Comparison of ENCODE assay signal across 8 cellular contexts in genomic region chr7:73324081-73324845, GRCh38. TPM values are rescaled to one million over a fixed set of nuclear protein-coding genes. Genes with fewer than 3 reads are reported as not detected.
DNase-seq lines count a peak whose midpoint lies in the region; ATAC-seq, FAIRE-seq and TF ChIP-seq lines count a peak whose summit lies in the region.
"Not testable (repeated sequence)": the region's sequence is repeated elsewhere in the genome, so short reads cannot be mapped to it uniquely, and the experiment has no call there.

No MANE protein-coding gene starts in this region.

- peak overlapping the region; percentile 68 for H3K4me3 Mint-ChIP-seq in T-helper 2 cell treated with Interferon-gamma antibody and Interleukin-4, amounts not matched to agents 5 μg/mL and 100 μg/mL, for 36 hours
- peak overlapping the region; percentile 61 for H3K4me3 Mint-ChIP-seq in activated naive CD8-positive, alpha-beta T cell treated with anti-CD3 and anti-CD28 coated beads for 36 hours
- peak overlapping the region; percentile 52 for H3K4me3 Mint-ChIP-seq in nephron progenitor cell

- H3K27ac Mint-ChIP-seq in T-helper 2 cell treated with Interferon-gamma antibody and Interleukin-4, amounts not matched to agents 5 μg/mL and 100 μg/mL, for 36 hours; nephron progenitor cell: not testable (repeated sequence)
- H3K27ac Mint-ChIP-seq in activated naive CD8-positive, alpha-beta T cell treated with anti-CD3 and anti-CD28 coated beads for 36 hours = peak overlapping the region; percentile 51

- ATAC-seq in HG02623 (IDR thresholded peaks at IDR 0.05; ENCODE audit: unreplicated experiment) = peak; percentile 47

- DNase-seq in D721Med (ENCODE audit: insufficient read length, low spot score) (peak; percentile 81), NCI-H2107 (lab: John Stamatoyannopoulos, UW) (peak; percentile 82), globus pallidus (ENCODE audit: low spot score) (peak; percentile 30), nephron progenitor cell (peak; percentile 59)
- peak; percentile 30 for DNase-seq in T-helper 2 cell treated with Interferon-gamma antibody and Interleukin-4, amounts not matched to agents 5 μg/mL and 100 μg/mL, for 36 hours (ENCODE audit: low spot score)
- DNase-seq in activated naive CD8-positive, alpha-beta T cell treated with anti-CD3 and anti-CD28 coated beads for 36 hours = peak; percentile 57
- DNase-seq in stimulated activated naive CD4-positive, alpha-beta T cell treated with Interleukin-2 at 50 U/mL for 16 hours (lab: John Stamatoyannopoulos, UW) = peak; percentile 42

- not testable (repeated sequence) for FAIRE-seq in D721Med (lab: Jason Lieb, UNC)

- H3K4me1 Mint-ChIP-seq in T-helper 2 cell treated with Interferon-gamma antibody and Interleukin-4, amounts not matched to agents 5 μg/mL and 100 μg/mL, for 36 hours (ENCODE audit: low read depth); activated naive CD8-positive, alpha-beta T cell treated with anti-CD3 and anti-CD28 coated beads for 36 hours; nephron progenitor cell: not testable (repeated sequence)

- H3K27me3 Mint-ChIP-seq in T-helper 2 cell treated with Interferon-gamma antibody and Interleukin-4, amounts not matched to agents 5 μg/mL and 100 μg/mL, for 36 hours (ENCODE audit: low read depth); activated naive CD8-positive, alpha-beta T cell treated with anti-CD3 and anti-CD28 coated beads for 36 hours: not testable (repeated sequence)
- peaks cover 12% of the 10 kb centered on the region for H3K27me3 Mint-ChIP-seq in nephron progenitor cell (ENCODE audit: low read depth, poor library complexity)

- H3K36me3 Mint-ChIP-seq in T-helper 2 cell treated with Interferon-gamma antibody and Interleukin-4, amounts not matched to agents 5 μg/mL and 100 μg/mL, for 36 hours (ENCODE audit: low read depth); activated naive CD8-positive, alpha-beta T cell treated with anti-CD3 and anti-CD28 coated beads for 36 hours; nephron progenitor cell (ENCODE audit: low read depth): not testable (repeated sequence)

- not testable (repeated sequence) for H3K9me3 Mint-ChIP-seq in T-helper 2 cell treated with Interferon-gamma antibody and Interleukin-4, amounts not matched to agents 5 μg/mL and 100 μg/mL, for 36 hours; activated naive CD8-positive, alpha-beta T cell treated with anti-CD3 and anti-CD28 coated beads for 36 hours; nephron progenitor cell

- peak; percentile 46 for TF ChIP-seq CTCF in D721Med (IDR thresholded peaks at IDR 0.05; ENCODE audit: insufficient read depth, missing control alignments)
- TF ChIP-seq CTCF in nephron progenitor cell (IDR thresholded peaks at IDR 0.05) = peak; percentile 38

RNA-seq across cellular contexts. Expression of gene TRIM50, which starts 3.6 kb away (rescaled TPM):
- total RNA-seq in activated naive CD8-positive, alpha-beta T cell treated with anti-CD3 and anti-CD28 coated beads for 36 hours = not detected

RNA-seq across cellular contexts. Expression of gene FKBP6, which starts 3.7 kb away (rescaled TPM):
- not detected for total RNA-seq in activated naive CD8-positive, alpha-beta T cell treated with anti-CD3 and anti-CD28 coated beads for 36 hours

RNA-seq across cellular contexts. Expression of gene NSUN5, which starts 15.6 kb away (rescaled TPM):
- 10 to 100 TPM; 67.0 to 67.5 TPM for total RNA-seq in activated naive CD8-positive, alpha-beta T cell treated with anti-CD3 and anti-CD28 coated beads for 36 hours

Comparison
In these comparisons a context has a peak if more than half of its experiments do, and no peak if none do; other contexts are left out.
1. Peak in every context shown above with its lines: DNase-seq and ATAC-seq.
2. DNase-seq: peak in every context shown above with its lines; median percentile 82 in NCI-H2107; 81 in D721Med; 59 in nephron progenitor cell; 57 in activated naive CD8-positive, alpha-beta T cell treated with anti-CD3 and anti-CD28 coated beads for 36 hours; 42 in stimulated activated naive CD4-positive, alpha-beta T cell treated with Interleukin-2 at 50 U/mL for 16 hours; 30 in T-helper 2 cell treated with Interferon-gamma antibody and Interleukin-4, amounts not matched to agents 5 μg/mL and 100 μg/mL, for 36 hours; 30 in globus pallidus.